ENCODE assay signal across 15 cellular contexts in the genomic region with DNA sequence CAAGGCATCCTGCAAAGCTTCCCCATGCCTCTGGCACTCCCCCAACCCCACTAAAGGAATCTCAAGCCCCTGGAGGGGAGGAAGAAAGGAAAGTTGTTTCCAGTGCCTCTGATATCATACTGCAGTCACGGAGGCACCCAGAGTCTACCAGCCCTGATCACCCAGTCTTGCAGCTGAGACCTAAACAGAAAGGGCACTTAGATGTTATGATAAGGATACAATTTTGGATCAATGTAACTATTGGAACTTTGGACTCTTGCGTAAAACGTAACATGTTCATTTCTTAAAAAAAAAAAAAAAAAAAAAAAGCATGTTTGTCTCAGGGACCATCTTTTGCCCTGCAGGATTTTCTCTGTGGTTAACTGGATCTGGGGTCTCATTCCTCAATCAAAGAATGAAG. TPM values are rescaled to one million over a fixed set of nuclear protein-coding genes. Genes with fewer than 3 reads are reported as not detected.
DNase-seq lines count a peak whose midpoint lies in the region; ATAC-seq and TF ChIP-seq lines count a peak whose summit lies in the region.
"Had no signal": no experiment of that assay in that cellular context is flagged by ENCODE, and none has a peak within 500 bp of the region (broad histone marks: within the 10 kb centered on the region; RNA-seq: fewer than 3 reads in every experiment).

No MANE protein-coding gene starts in this region.

- DNase-seq in left lobe of liver (ENCODE audit: low spot score) (no peak), SKM-1 (lab: John Stamatoyannopoulos, UW; ENCODE audit: unreplicated experiment) (no peak), lower leg skin (ENCODE audit: low spot score in 2 of 2) (no peak), Right ventricle myocardium superior (no peak)
- DNase-seq: 8988T; ACHN; BE2C; Caco-2; Calu3; CD4-positive, CD25-positive, alpha-beta regulatory T cell; CD8-positive, alpha-beta T cell; DMS79 treated with DMSO at 0.1 percent for 48 hours; GF-D8 had no signal

- ATAC-seq in left lobe of liver = peak; percentile 54
- ATAC-seq in Right ventricle myocardium superior (ENCODE audit: poor library complexity) = no peak
- ATAC-seq: CD8-positive, alpha-beta T cell had no signal

- peak; percentile 6 to 40 for TF ChIP-seq RAD21 in liver (IDR thresholded peaks at IDR 0.05)

- intact Hi-C loops in lower leg skin (cut with DNase I; ENCODE audit: low total_unique reads) (no loop called here), Right ventricle myocardium superior (cut with DNase I) (no loop called here)

- no peaks in the 10 kb centered on the region for H3K27me3 ChIP-seq in liver (ENCODE audit: control insufficient read depth in 4 of 4, insufficient read depth in 4 of 4, low read length in 3 of 4)
- H3K27me3 ChIP-seq: BE2C, BLaER1 had no signal

- H3K4me3 ChIP-seq in liver (ENCODE audit: low read depth in 1 of 3, low read length in 3 of 3) (no peak overlapping the region), lower leg skin (ENCODE audit: low read depth, poor library complexity, severe bottlenecking) (no peak overlapping the region)
- H3K4me3 ChIP-seq: BLaER1 had no signal

- TF ChIP-seq CTCF in liver (IDR thresholded peaks at IDR 0.05; ENCODE audit: low read depth, low read length, missing input control) (no peak), lower leg skin (IDR thresholded peaks at IDR 0.05) (no peak)

- H3K9ac ChIP-seq in liver (ENCODE audit: low read depth in 1 of 2, low read length in 2 of 2) = no peak overlapping the region
- H3K9ac ChIP-seq: BLaER1 had no signal

- no peaks in the 10 kb centered on the region for H3K9me3 ChIP-seq in liver (ENCODE audit: control insufficient read depth in 4 of 4, low read length in 3 of 4)
- H3K9me3 ChIP-seq: BE2C, BLaER1, Caco-2 had no signal

- 47% methylated on average over 3 of the region's 3 CpGs for WGBS in liver
- 81 to 86% methylated on average over 3 of the region's 3 CpGs for WGBS in lower leg skin, 2 donors

- peaks cover 2 to 42% (median 34%) of the 10 kb centered on the region in 4 donors for H3K4me1 ChIP-seq in liver (ENCODE audit: control insufficient read depth in 4 of 4, insufficient read depth in 4 of 4, low read length in 3 of 4)
- H3K4me1 ChIP-seq: BE2C, BLaER1, Caco-2 had no signal

- no peaks in the 10 kb centered on the region for H3K36me3 ChIP-seq in liver (ENCODE audit: control insufficient read depth in 4 of 4, insufficient read depth in 3 of 4, low read depth in 1 of 4, low read length in 3 of 4)
- H3K36me3 ChIP-seq: BE2C, BLaER1 had no signal

- H3K27ac ChIP-seq in liver (ENCODE audit: low read depth in 1 of 2, low read length in 2 of 2) = no peak overlapping the region
- H3K27ac ChIP-seq: BLaER1 had no signal

- TF ChIP-seq POLR2A in lower leg skin (IDR thresholded peaks at IDR 0.05) = no peak

TF ChIP-seq in liver, 16 proteins besides CTCF, POLR2A, EP300 and RAD21:
- TF ChIP-seq JUND (IDR thresholded peaks at IDR 0.05) (peak in 1 of 2 donors; percentile 30), GABPA (IDR thresholded peaks at IDR 0.05 in 1 of 2, conservative IDR thresholded peaks at IDR 0.05 in 1 of 2) (no peak), ATF3 (IDR thresholded peaks at IDR 0.05) (no peak), ZBTB33 (IDR thresholded peaks at IDR 0.05) (no peak), TAF1 (conservative IDR thresholded peaks at IDR 0.05) (no peak), NR2F2 (IDR thresholded peaks at IDR 0.05) (no peak), HNF4A (conservative IDR thresholded peaks at IDR 0.05) (peak; percentile 76 to 84), RXRA (IDR thresholded peaks at IDR 0.05) (peak in 1 of 2 donors; percentile 38), FOXA2 (IDR thresholded peaks at IDR 0.05) (no peak), YY1 (IDR thresholded peaks at IDR 0.05) (no peak), FOXA1 (IDR thresholded peaks at IDR 0.05) (no peak), SP1 (IDR thresholded peaks at IDR 0.05) (no peak), HNF4G (IDR thresholded peaks at IDR 0.05) (peak; percentile 51), EGR1 (IDR thresholded peaks at IDR 0.05; ENCODE audit: low read depth in 2 of 2) (no peak)
- TF ChIP-seq, protein P1, sequence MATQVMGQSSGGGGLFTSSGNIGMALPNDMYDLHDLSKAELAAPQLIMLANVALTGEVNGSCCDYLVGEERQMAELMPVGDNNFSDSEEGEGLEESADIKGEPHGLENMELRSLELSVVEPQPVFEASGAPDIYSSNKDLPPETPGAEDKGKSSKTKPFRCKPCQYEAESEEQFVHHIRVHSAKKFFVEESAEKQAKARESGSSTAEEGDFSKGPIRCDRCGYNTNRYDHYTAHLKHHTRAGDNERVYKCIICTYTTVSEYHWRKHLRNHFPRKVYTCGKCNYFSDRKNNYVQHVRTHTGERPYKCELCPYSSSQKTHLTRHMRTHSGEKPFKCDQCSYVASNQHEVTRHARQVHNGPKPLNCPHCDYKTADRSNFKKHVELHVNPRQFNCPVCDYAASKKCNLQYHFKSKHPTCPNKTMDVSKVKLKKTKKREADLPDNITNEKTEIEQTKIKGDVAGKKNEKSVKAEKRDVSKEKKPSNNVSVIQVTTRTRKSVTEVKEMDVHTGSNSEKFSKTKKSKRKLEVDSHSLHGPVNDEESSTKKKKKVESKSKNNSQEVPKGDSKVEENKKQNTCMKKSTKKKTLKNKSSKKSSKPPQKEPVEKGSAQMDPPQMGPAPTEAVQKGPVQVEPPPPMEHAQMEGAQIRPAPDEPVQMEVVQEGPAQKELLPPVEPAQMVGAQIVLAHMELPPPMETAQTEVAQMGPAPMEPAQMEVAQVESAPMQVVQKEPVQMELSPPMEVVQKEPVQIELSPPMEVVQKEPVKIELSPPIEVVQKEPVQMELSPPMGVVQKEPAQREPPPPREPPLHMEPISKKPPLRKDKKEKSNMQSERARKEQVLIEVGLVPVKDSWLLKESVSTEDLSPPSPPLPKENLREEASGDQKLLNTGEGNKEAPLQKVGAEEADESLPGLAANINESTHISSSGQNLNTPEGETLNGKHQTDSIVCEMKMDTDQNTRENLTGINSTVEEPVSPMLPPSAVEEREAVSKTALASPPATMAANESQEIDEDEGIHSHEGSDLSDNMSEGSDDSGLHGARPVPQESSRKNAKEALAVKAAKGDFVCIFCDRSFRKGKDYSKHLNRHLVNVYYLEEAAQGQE (IDR thresholded peaks at IDR 0.05) = no peak
- TF ChIP-seq, protein P2, sequence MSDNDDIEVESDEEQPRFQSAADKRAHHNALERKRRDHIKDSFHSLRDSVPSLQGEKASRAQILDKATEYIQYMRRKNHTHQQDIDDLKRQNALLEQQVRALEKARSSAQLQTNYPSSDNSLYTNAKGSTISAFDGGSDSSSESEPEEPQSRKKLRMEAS (IDR thresholded peaks at IDR 0.05) = no peak

RNA-seq across cellular contexts. Expression of gene COX10, which starts 52.4 kb away (rescaled TPM):
- total RNA-seq in left lobe of liver (7.8 TPM), liver (10 to 100 TPM in 1 of 2 donors, 1 to 10 TPM in 1; 7.0 to 15.1 TPM), lower leg skin (10 to 100 TPM; 17.8 to 24.5 (median 21.6) TPM), Right ventricle myocardium superior (39.4 TPM)
- 1 to 10 TPM; 7.7 to 9.8 TPM for polyA plus RNA-seq in liver
